20 cellular contexts compared by ENCODE assay signal in genomic region chr4:110830461-110830860, GRCh38.
DNase-seq lines count a peak whose midpoint lies in the region; ATAC-seq, FAIRE-seq and TF ChIP-seq lines count a peak whose summit lies in the region.
"Had no signal": no experiment of that assay in that cellular context is flagged by ENCODE, and none has a peak within 500 bp of the region (broad histone marks: within the 10 kb centered on the region; RNA-seq: fewer than 3 reads in every experiment).

No MANE protein-coding gene starts in this region.

- WGBS in GM12878 (ENCODE audit: insufficient coverage, insufficient replicate concordance, low lambda C conversion rate, missing lambda C conversion rate): 15% methylated on average over 2 of the region's 2 CpGs
- 2% methylated on average over 2 of the region's 2 CpGs for WGBS in HepG2 (ENCODE audit: low lambda C conversion rate)

- H3K4me3 ChIP-seq in GM12878: no peak overlapping the region
- H3K4me3 ChIP-seq in HepG2 (replicated peaks in 1 of 3; ENCODE audit: insufficient read depth in 1 of 3, low read depth in 2 of 3, low read length in 3 of 3): no peak overlapping the region
- H3K4me3 ChIP-seq: Peyer's patch, SJSA1 had no signal

- CTCF ChIA-PET in GM12878 (lab: Yijun Ruan, JAX): interaction anchor here (1.0 kb wide), 1 partner anchor 12 kb away, joined by 3 read pairs; no protein-coding TSS in a partner anchor
- CTCF ChIA-PET in HepG2 (lab: Yijun Ruan, JAX; ENCODE audit: low intra/inter-chr PET ratio, low total read pairs): no interaction called here

- H4K20me1 ChIP-seq in GM12878 (ENCODE audit: control insufficient read depth, insufficient read depth): no peaks in the 10 kb centered on the region
- no peaks in the 10 kb centered on the region for H4K20me1 ChIP-seq in HepG2 (ENCODE audit: insufficient read depth, low read length)

- TF ChIP-seq POLR2A in GM12878 (IDR thresholded peaks at IDR 0.05; ENCODE audit: low read depth, low read length) (no peak), HepG2 (IDR thresholded peaks at IDR 0.05; ENCODE audit: insufficient read depth in 1 of 2, low read depth in 2 of 2, low read length in 2 of 2) (no peak)

- DNase-seq in HT-29 (ENCODE audit: low spot score) (peak; percentile 71), GM12878 (ENCODE audit: low read depth, low spot score) (no peak), HepG2 (ENCODE audit: low spot score) (no peak), NCI-H2107 (lab: John Stamatoyannopoulos, UW) (no peak), NCI-H1694 treated with DMSO at 0.1 percent for 48 hours (lab: John Stamatoyannopoulos, UW) (no peak)
- DNase-seq: BE2C, DND-41, GOT3, HCEC 1CT, NCI-H1048, NCI-H1436, NCI-H1930, NCI-H524 treated with DMSO at 0.1 percent for 48 hours, NCI-H82, Peyer's patch had no signal

- H3K9me3 ChIP-seq in GM12878 (replicated peaks; ENCODE audit: control insufficient read depth, insufficient read depth, low read length): no peaks in the 10 kb centered on the region
- H3K9me3 ChIP-seq in HepG2 (ENCODE audit: low read length): no peaks in the 10 kb centered on the region
- H3K9me3 ChIP-seq: BE2C, Peyer's patch, SJSA1 had no signal

- FAIRE-seq in GM12878 (lab: Jason Lieb, UNC) (peak; percentile 44), HepG2 (lab: Jason Lieb, UNC) (no peak)
- FAIRE-seq: GM12891, HTR-8/SVneo had no signal

- H3K27me3 ChIP-seq in GM12878 (replicated peaks in 1 of 2; ENCODE audit: control insufficient read depth in 2 of 2, insufficient read depth in 2 of 2, low read length in 1 of 2) (no peaks in the 10 kb centered on the region), HepG2 (ENCODE audit: control insufficient read depth in 1 of 2, insufficient read depth in 2 of 2, low read length in 2 of 2) (no peaks in the 10 kb centered on the region)
- H3K27me3 ChIP-seq: BE2C, Peyer's patch, SJSA1 had no signal

- intact Hi-C loops in GM12878 (cut with micrococcal nuclease; ENCODE audit: unreplicated experiment): no loop called here
- intact Hi-C loops in HepG2 (cut with micrococcal nuclease; ENCODE audit: unreplicated experiment): no loop called here

- SMC1A ChIA-PET in GM12878 (lab: Charles Lee; ENCODE audit: uncharacterized antibody, unreplicated experiment): no interaction called here

- H3K4me2 ChIP-seq in GM12878 (ENCODE audit: control insufficient read depth, insufficient read depth) (no peak overlapping the region), HepG2 (ENCODE audit: low read depth, low read length) (no peak overlapping the region)

- H3K9ac ChIP-seq in GM12878 (ENCODE audit: control insufficient read depth, insufficient read depth, low read length) (no peak overlapping the region), HepG2 (ENCODE audit: insufficient read depth, low read depth, low read length) (no peak overlapping the region)

- H3K36me3 ChIP-seq in GM12878 (ENCODE audit: control insufficient read depth in 2 of 2, insufficient read depth in 2 of 2, low read length in 1 of 2) (no peaks in the 10 kb centered on the region), HepG2 (replicated peaks in 1 of 2; ENCODE audit: control insufficient read depth in 1 of 2, insufficient read depth in 2 of 2, low read length in 2 of 2) (no peaks in the 10 kb centered on the region)
- H3K36me3 ChIP-seq: BE2C, Peyer's patch, SJSA1 had no signal

- H3K27ac ChIP-seq in GM12878 (ENCODE audit: control insufficient read depth, insufficient read depth) (no peak overlapping the region), HepG2 (ENCODE audit: extremely low read length, insufficient read depth, low read length) (no peak overlapping the region)
- H3K27ac ChIP-seq: Peyer's patch, SJSA1 had no signal

- no peaks in the 10 kb centered on the region for H3K4me1 ChIP-seq in GM12878 (ENCODE audit: control insufficient read depth, insufficient read depth, low read length)
- peaks cover 8% of the 10 kb centered on the region; the same call in 1 of the 2 replicates for H3K4me1 ChIP-seq in HepG2 (ENCODE audit: insufficient read depth, low read length)
- H3K4me1 ChIP-seq: BE2C, Peyer's patch, SJSA1 had no signal

- no peak for TF ChIP-seq RAD21 in GM12878 (IDR thresholded peaks at IDR 0.05; ENCODE audit: insufficient read depth, low read depth, low read length)
- TF ChIP-seq RAD21 in HepG2 (CRISPR knock-in tag; IDR thresholded peaks at IDR 0.05): no peak

- TF ChIP-seq CTCF in GM12878 (IDR thresholded peaks at IDR 0.05 in 2 of 3, conservative IDR thresholded peaks at IDR 0.05 in 1 of 3; ENCODE audit: control insufficient read depth in 2 of 3, extremely low read depth in 1 of 3, insufficient read depth in 1 of 3, low read depth in 3 of 3, low read length in 3 of 3) (no peak), HepG2 (CRISPR knock-in tag; IDR thresholded peaks at IDR 0.05) (no peak)

- H3K79me2 ChIP-seq in GM12878 (ENCODE audit: control insufficient read depth, insufficient read depth, low read length): no peaks in the 10 kb centered on the region
- no peaks in the 10 kb centered on the region for H3K79me2 ChIP-seq in HepG2 (ENCODE audit: insufficient read depth, low read length)

- TF ChIP-seq EP300 in GM12878 (IDR thresholded peaks at IDR 0.05; ENCODE audit: borderline replicate concordance in 1 of 2, control insufficient read depth in 1 of 2, low read depth in 2 of 2, low read length in 2 of 2) (no peak), HepG2 (IDR thresholded peaks at IDR 0.05; ENCODE audit: low read depth in 2 of 2, low read length in 2 of 2) (no peak), HepG2 (CRISPR knock-in tag; IDR thresholded peaks at IDR 0.05; ENCODE audit: borderline replicate concordance) (no peak)

- in situ Hi-C loops in GM12878 (cut with MboI): no loop called here
- in situ Hi-C loops in HepG2 (cut with HindIII; ENCODE audit: extremely low pct_ligation_motif_present, low pct_unique_long_range_greater_than_20kb): no loop called here

- POLR2A ChIA-PET in GM12878 (lab: Charles Lee): no interaction called here
- POLR2A ChIA-PET in HepG2 (lab: Yijun Ruan, JAX): no interaction called here

- H2AFZ ChIP-seq in GM12878 (ENCODE audit: control insufficient read depth, low read depth, low read length) (no peak overlapping the region), HepG2 (ENCODE audit: low read length) (no peak overlapping the region)

- BruUV-seq in GM12878 (replicated peaks; lab: Mats Ljungman, UMichigan): no TSS peak
- BruUV-seq in HepG2 (replicated peaks; lab: Mats Ljungman, UMichigan): no TSS peak

- ATAC-seq in GM12878 (no peak), HepG2 (peak; percentile 57; the same call in 2 of the 3 replicates), GM18498 (IDR thresholded peaks at IDR 0.05; ENCODE audit: unreplicated experiment) (no peak), esophagus mucosa (no peak)

- RAD21 ChIA-PET in GM12878 (lab: Charles Lee; ENCODE audit: unreplicated experiment): no interaction called here

TF ChIP-seq in GM12878, 131 proteins besides CTCF, POLR2A, EP300 and RAD21 (continues in another document):
- TF ChIP-seq POLR2AphosphoS5 (IDR thresholded peaks at IDR 0.05; ENCODE audit: low read length): no peak
- TF ChIP-seq MYC (IDR thresholded peaks at IDR 0.05; ENCODE audit: insufficient read depth, insufficient read length, insufficient replicate concordance, low read length, severe bottlenecking): no peak
- TF ChIP-seq SMARCA5 (IDR thresholded peaks at IDR 0.05): no peak
- no peak for TF ChIP-seq SRF (IDR thresholded peaks at IDR 0.05; ENCODE audit: low read depth in 2 of 2, low read length in 2 of 2)
- TF ChIP-seq, protein P1, sequence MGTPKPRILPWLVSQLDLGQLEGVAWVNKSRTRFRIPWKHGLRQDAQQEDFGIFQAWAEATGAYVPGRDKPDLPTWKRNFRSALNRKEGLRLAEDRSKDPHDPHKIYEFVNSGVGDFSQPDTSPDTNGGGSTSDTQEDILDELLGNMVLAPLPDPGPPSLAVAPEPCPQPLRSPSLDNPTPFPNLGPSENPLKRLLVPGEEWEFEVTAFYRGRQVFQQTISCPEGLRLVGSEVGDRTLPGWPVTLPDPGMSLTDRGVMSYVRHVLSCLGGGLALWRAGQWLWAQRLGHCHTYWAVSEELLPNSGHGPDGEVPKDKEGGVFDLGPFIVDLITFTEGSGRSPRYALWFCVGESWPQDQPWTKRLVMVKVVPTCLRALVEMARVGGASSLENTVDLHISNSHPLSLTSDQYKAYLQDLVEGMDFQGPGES (IDR thresholded peaks at IDR 0.05): no peak

TF ChIP-seq in HepG2, 621 proteins besides CTCF, POLR2A, EP300 and RAD21:
- TF ChIP-seq FOSL2 (CRISPR knock-in tag; IDR thresholded peaks at IDR 0.05): peak; percentile 38; the same call in 1 of the 2 replicates
- no peak for TF ChIP-seq MAZ (IDR thresholded peaks at IDR 0.05; ENCODE audit: borderline replicate concordance, low read depth, low read length)
- no peak for TF ChIP-seq MAZ (CRISPR knock-in tag; IDR thresholded peaks at IDR 0.05; ENCODE audit: low read depth)
- 0 out of 2 replicates have a peak, but pooled peaks have one; percentile 11 for TF ChIP-seq HNF4A (CRISPR knock-in tag; IDR thresholded peaks at IDR 0.05)
TF ChIP-seq in HepG2: peak in this region for 2.
